In genomic region chr5:1217596-1218206, GRCh38 we compare ENCODE assay signal across 18 cellular contexts. TPM values are rescaled to one million over a fixed set of nuclear protein-coding genes. Genes with fewer than 3 reads are reported as not detected.
DNase-seq lines count a peak whose midpoint lies in the region; ATAC-seq and TF ChIP-seq lines count a peak whose summit lies in the region.
"Had no signal": no experiment of that assay in that cellular context is flagged by ENCODE, and none has a peak within 500 bp of the region (broad histone marks: within the 10 kb centered on the region; RNA-seq: fewer than 3 reads in every experiment).

No MANE protein-coding gene starts in this region.

- no peaks in the 10 kb centered on the region; a peak in 1 of 7 replicates for H3K36me3 Mint-ChIP-seq in H9 (ENCODE audit: insufficient read depth in 1 of 3, low read depth in 3 of 3)
- H3K36me3 Mint-ChIP-seq: activated naive CD4-positive, alpha-beta T cell treated with anti-CD3 and anti-CD28 coated beads, Interleukin-2, amount 50 U/mL, for 24 hours had no signal

- H4K5ac ChIP-seq in H9 (ENCODE audit: insufficient read length, low read depth, low read length) = no peak overlapping the region

- TF ChIP-seq CTCF in H9 (conservative IDR thresholded peaks at IDR 0.05) (no peak), mucosa of descending colon (IDR thresholded peaks at IDR 0.05) (no peak)

- H2BK15ac ChIP-seq in H9 (ENCODE audit: low read depth, low read length) = no peak overlapping the region

- H4K8ac ChIP-seq in H9 (replicated peaks; ENCODE audit: insufficient read length, low read depth, low read length) = no peak overlapping the region

- peaks cover 0 to 8% of the 10 kb centered on the region in 2 experiments; a peak in 3 of 5 replicates for H3K9me3 Mint-ChIP-seq in H9
- H3K9me3 Mint-ChIP-seq: activated naive CD4-positive, alpha-beta T cell treated with anti-CD3 and anti-CD28 coated beads, Interleukin-2, amount 50 U/mL, for 24 hours; stimulated activated naive CD8-positive, alpha-beta T cell treated with anti-CD3 and anti-CD28 coated beads, Interleukin-15, amount 100 ng/mL, for 72 hours; T-helper 2 cell treated with Interferon-gamma antibody and Interleukin-4, amounts not matched to agents 5 μg/mL and 100 μg/mL, for 36 hours had no signal

- no peak overlapping the region for H2BK20ac ChIP-seq in H9 (ENCODE audit: low read depth, low read length, poor library complexity, severe bottlenecking)

- ATAC-seq in mucosa of descending colon = peak; percentile 21
- ATAC-seq: body of pancreas; right lobe of liver; stimulated activated naive CD8-positive, alpha-beta T cell treated with anti-CD3 and anti-CD28 coated beads, Interleukin-15, amount 100 ng/mL, for 72 hours had no signal

- H4K91ac ChIP-seq in H9 (ENCODE audit: insufficient read length, low read depth, low read length) = no peak overlapping the region

- H3K27ac ChIP-seq in H9 (ENCODE audit: insufficient read length, low read depth, low read length) = no peak overlapping the region
- H3K27ac ChIP-seq: body of pancreas, right lobe of liver had no signal

- H3K4me3 Mint-ChIP-seq in H9 = no peak overlapping the region
- H3K4me3 Mint-ChIP-seq: activated naive CD4-positive, alpha-beta T cell treated with anti-CD3 and anti-CD28 coated beads, Interleukin-2, amount 50 U/mL, for 24 hours; stimulated activated naive CD8-positive, alpha-beta T cell treated with anti-CD3 and anti-CD28 coated beads, Interleukin-15, amount 100 ng/mL, for 72 hours; T-helper 2 cell treated with Interferon-gamma antibody and Interleukin-4, amounts not matched to agents 5 μg/mL and 100 μg/mL, for 36 hours had no signal

- no peak overlapping the region for H3K4ac ChIP-seq in H9 (ENCODE audit: low read depth, low read length)

- H3K9me3 ChIP-seq in H9 (ENCODE audit: control insufficient read depth, low read depth, low read length) (no peaks in the 10 kb centered on the region), mucosa of descending colon (no peaks in the 10 kb centered on the region)
- H3K9me3 ChIP-seq: body of pancreas, right lobe of liver had no signal

- no peak overlapping the region for H2AFZ ChIP-seq in H9 (ENCODE audit: low read length)

- H2BK5ac ChIP-seq in H9 (ENCODE audit: insufficient read length, low read length) = no peak overlapping the region

- H2BK12ac ChIP-seq in H9 (ENCODE audit: insufficient read length, low read depth, low read length) = no peak overlapping the region

- H3K4me1 Mint-ChIP-seq in H9 = peaks cover 3 to 6% of the 10 kb centered on the region in 2 experiments; a peak in 2 of 4 replicates

- no peak overlapping the region for H3K4me2 ChIP-seq in H9 (ENCODE audit: insufficient read depth, insufficient read length, low read length)

- no peak overlapping the region for H2AK5ac ChIP-seq in H9 (ENCODE audit: insufficient read length, low read length)

- H4K20me1 ChIP-seq in H9 (ENCODE audit: control insufficient read depth, insufficient read depth, insufficient read length) = no peaks in the 10 kb centered on the region

- no CpG with 5 or more reads among the region's 24 CpGs for WGBS in H9 (ENCODE audit: extremely low coverage, insufficient read length, low lambda C conversion rate)

- H3K79me2 ChIP-seq in H9 (ENCODE audit: insufficient read depth, low read length) = no peaks in the 10 kb centered on the region

- no peak overlapping the region for H3K14ac ChIP-seq in H9 (ENCODE audit: insufficient read depth, low read length)

- H2BK120ac ChIP-seq in H9 (ENCODE audit: low read depth, low read length, poor library complexity, severe bottlenecking) = no peak overlapping the region

- no peaks in the 10 kb centered on the region for H3K27me3 ChIP-seq in H9 (ENCODE audit: insufficient read depth, low read length)
- H3K27me3 ChIP-seq: body of pancreas, right lobe of liver had no signal

- no peak overlapping the region for H3K9ac ChIP-seq in H9 (ENCODE audit: extremely low read depth, insufficient read length, low read length)

- intact Hi-C loops in mucosa of descending colon (cut with DNase I, micrococcal nuclease) = no loop called here

- H3K23me2 ChIP-seq in H9 (ENCODE audit: insufficient read length, low read depth, low read length, poor library complexity, severe bottlenecking) = no peaks in the 10 kb centered on the region

- no peak overlapping the region for H3K4me3 ChIP-seq in mucosa of descending colon
- H3K4me3 ChIP-seq: body of pancreas, right lobe of liver had no signal

- no peak overlapping the region for H3K23ac ChIP-seq in H9 (ENCODE audit: insufficient read length, low read depth, low read length)

- no peak overlapping the region for H3T11ph ChIP-seq in H9 (ENCODE audit: low read length)

- no peaks in the 10 kb centered on the region for H3K79me1 ChIP-seq in H9 (ENCODE audit: insufficient read depth, low read depth, low read length, poor library complexity, severe bottlenecking)

- H3K27ac Mint-ChIP-seq in H9 = no peak overlapping the region
- H3K27ac Mint-ChIP-seq: activated naive CD4-positive, alpha-beta T cell treated with anti-CD3 and anti-CD28 coated beads, Interleukin-2, amount 50 U/mL, for 24 hours; stimulated activated naive CD8-positive, alpha-beta T cell treated with anti-CD3 and anti-CD28 coated beads, Interleukin-15, amount 100 ng/mL, for 72 hours; T-helper 2 cell treated with Interferon-gamma antibody and Interleukin-4, amounts not matched to agents 5 μg/mL and 100 μg/mL, for 36 hours had no signal

- H3K56ac ChIP-seq in H9 (ENCODE audit: insufficient read length, low read depth, low read length) = no peak overlapping the region

- H3K27me3 Mint-ChIP-seq in H9 (ENCODE audit: low read depth) = peaks cover 10% of the 10 kb centered on the region
- H3K27me3 Mint-ChIP-seq: activated naive CD4-positive, alpha-beta T cell treated with anti-CD3 and anti-CD28 coated beads, Interleukin-2, amount 50 U/mL, for 24 hours had no signal

- no peaks in the 10 kb centered on the region for H3K4me1 ChIP-seq in H9 (ENCODE audit: insufficient read depth, low read length)
- no peaks in the 10 kb centered on the region for H3K4me1 ChIP-seq in mucosa of descending colon (ENCODE audit: low read depth)
- H3K4me1 ChIP-seq: body of pancreas, right lobe of liver had no signal

- DNase-seq in NCI-H748 (lab: John Stamatoyannopoulos, UW; ENCODE audit: unreplicated experiment) (peak; percentile 76), NCI-H748 treated with DMSO at 0.1 percent for 48 hours (lab: John Stamatoyannopoulos, UW) (no peak), H9 (peak; percentile 57), NCI-H774 (lab: John Stamatoyannopoulos, UW) (peak; percentile 16), mucosa of descending colon (peak in 1 of 3 donors; percentile 22), GM19238 (ENCODE audit: insufficient read length, low spot score) (no peak), NCI-H1436 treated with DMSO at 0.1 percent for 48 hours (lab: John Stamatoyannopoulos, UW) (no peak), foreskin melanocyte (no peak)
- DNase-seq: body of pancreas; hypothalamus; right lobe of liver; stimulated activated naive CD8-positive, alpha-beta T cell treated with anti-CD3 and anti-CD28 coated beads, Interleukin-15, amount 100 ng/mL, for 72 hours had no signal

- H3K18ac ChIP-seq in H9 (ENCODE audit: insufficient read length, low read depth, low read length) = no peak overlapping the region

- H3K36me3 ChIP-seq in mucosa of descending colon (ENCODE audit: low read depth) = no peaks in the 10 kb centered on the region
- H3K36me3 ChIP-seq: right lobe of liver had no signal

RNA-seq across cellular contexts. Expression of gene SLC6A18, which starts 7.5 kb away (rescaled TPM):
- total RNA-seq in H9 (2021) (not detected in 2 replicates), mucosa of descending colon (under 1 TPM in 1 of 3 donors, not detected in 2; 0.89 TPM)
- total RNA-seq: body of pancreas, M059J, mucosa of gallbladder, omental fat pad, right lobe of liver, ureter had no signal

RNA-seq across cellular contexts. Expression of gene SLC6A19, which starts 16.3 kb away (rescaled TPM):
- total RNA-seq in H9 (2021) = not detected in 2 replicates
- 10 to 100 TPM; 14.4 to 92.8 (median 29.2) TPM for total RNA-seq in mucosa of descending colon
- total RNA-seq: M059J, omental fat pad, ureter had no signal

Comparison
In these comparisons a context has a peak if more than half of its experiments do, and no peak if none do; other contexts are left out.
1. DNase-seq: peak in NCI-H748 (single experiment), H9 (single experiment) and NCI-H774 (single experiment); none in NCI-H748 treated with DMSO at 0.1 percent for 48 hours (single experiment), GM19238 (single experiment), NCI-H1436 treated with DMSO at 0.1 percent for 48 hours (single experiment) and foreskin melanocyte (single experiment).
2. RNA of gene SLC6A19, which starts 16.3 kb away (total RNA-seq): 14.4 to 92.8 TPM in mucosa of descending colon; not detected in H9; every median in the first group is over 10 times any median in the second.